ENCODE assay signal across 8 cellular contexts in genomic region chr19:40576585-40577451, GRCh38. TPM values are rescaled to one million over a fixed set of nuclear protein-coding genes. Genes with fewer than 3 reads are reported as not detected.
DNase-seq lines count a peak whose midpoint lies in the region; TF ChIP-seq lines count a peak whose summit lies in the region.

A gene with protein sequence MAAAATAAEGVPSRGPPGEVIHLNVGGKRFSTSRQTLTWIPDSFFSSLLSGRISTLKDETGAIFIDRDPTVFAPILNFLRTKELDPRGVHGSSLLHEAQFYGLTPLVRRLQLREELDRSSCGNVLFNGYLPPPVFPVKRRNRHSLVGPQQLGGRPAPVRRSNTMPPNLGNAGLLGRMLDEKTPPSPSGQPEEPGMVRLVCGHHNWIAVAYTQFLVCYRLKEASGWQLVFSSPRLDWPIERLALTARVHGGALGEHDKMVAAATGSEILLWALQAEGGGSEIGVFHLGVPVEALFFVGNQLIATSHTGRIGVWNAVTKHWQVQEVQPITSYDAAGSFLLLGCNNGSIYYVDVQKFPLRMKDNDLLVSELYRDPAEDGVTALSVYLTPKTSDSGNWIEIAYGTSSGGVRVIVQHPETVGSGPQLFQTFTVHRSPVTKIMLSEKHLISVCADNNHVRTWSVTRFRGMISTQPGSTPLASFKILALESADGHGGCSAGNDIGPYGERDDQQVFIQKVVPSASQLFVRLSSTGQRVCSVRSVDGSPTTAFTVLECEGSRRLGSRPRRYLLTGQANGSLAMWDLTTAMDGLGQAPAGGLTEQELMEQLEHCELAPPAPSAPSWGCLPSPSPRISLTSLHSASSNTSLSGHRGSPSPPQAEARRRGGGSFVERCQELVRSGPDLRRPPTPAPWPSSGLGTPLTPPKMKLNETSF (plus strand): TSS chr19:40576873. CDS start chr19:40576900, 27 bp downstream.

- peaks cover 7% of the 10 kb centered on the region for H3K27me3 ChIP-seq in neutrophil

- H3K9me3 ChIP-seq in neutrophil: no peaks in the 10 kb centered on the region

- DNase-seq in GF-D8 (lab: John Stamatoyannopoulos, UW) (peak; percentile 78), HFF-Myc (ENCODE audit: extremely low read depth, low read depth) (peak; percentile 80), MV-4-11 (lab: John Stamatoyannopoulos, UW) (peak; percentile 98), SK-MEL-5 (ENCODE audit: low read depth, low spot score) (peak; percentile 95), foreskin melanocyte (peak; percentile 91)
- peak; percentile 94 for DNase-seq in activated naive CD4-positive, alpha-beta T cell treated with Interleukin-2 at 50 U/mL for 16 hours

- peaks cover 50 to 62% of the 10 kb centered on the region in 2 experiments for H3K4me1 ChIP-seq in neutrophil (ENCODE audit: control insufficient read depth in 1 of 2, insufficient read depth in 1 of 2, low read depth in 1 of 2, low read length in 1 of 2)

- H3K27ac ChIP-seq in neutrophil: peak within 1 kb of the TSS; percentile 99

- H3K36me3 ChIP-seq in neutrophil: peaks cover 40% of the 10 kb centered on the region

- in situ Hi-C loops in SK-MEL-5 (cut with HindIII; ENCODE audit: low pct_unique_long_range_greater_than_20kb, low sequenced_read_pairs): no loop called here

- peak within 1 kb of the TSS; percentile 68 for H3K4me3 ChIP-seq in HFF-Myc (replicated peaks; ENCODE audit: low read depth, low read length)
- H3K4me3 ChIP-seq in neutrophil (ENCODE audit: low read depth in 1 of 2, low read length in 1 of 2): peak within 1 kb of the TSS; percentile 89 to 97

- TF ChIP-seq CTCF in HFF-Myc (IDR thresholded peaks at IDR 0.05; ENCODE audit: low read depth, low read length, missing control alignments): no peak
- TF ChIP-seq CTCF in neutrophil (IDR thresholded peaks at IDR 0.05): no peak
- TF ChIP-seq CTCF in subcutaneous adipose tissue (IDR thresholded peaks at IDR 0.05; ENCODE audit: low read depth): no peak

RNA-seq across cellular contexts. Expression of the gene that starts here (rescaled TPM):
- total RNA-seq in SK-MEL-5 (2014; rRNA removed; shearing (Covaris generic)): 17.6 and 21.2 TPM in 2 replicates
- 79.1 and 87.1 TPM in 2 replicates for polyA plus RNA-seq in SK-MEL-5 (2015; cell fraction: cytosol; rRNA removed)
- 76.3 and 96.0 TPM in 2 replicates for polyA plus RNA-seq in SK-MEL-5 (2015; cell fraction: nucleus; rRNA removed)
- 10 to 100 TPM; 29.0 to 48.4 (median 34.8) TPM for total RNA-seq in subcutaneous adipose tissue

Comparison
In these comparisons a context has a peak if more than half of its experiments do, and no peak if none do; other contexts are left out.
1. Peak in every context shown above with its lines: DNase-seq, H3K4me3 ChIP-seq and H3K27ac ChIP-seq.